1 cellular context compared by ENCODE assay signal in the genomic region with DNA sequence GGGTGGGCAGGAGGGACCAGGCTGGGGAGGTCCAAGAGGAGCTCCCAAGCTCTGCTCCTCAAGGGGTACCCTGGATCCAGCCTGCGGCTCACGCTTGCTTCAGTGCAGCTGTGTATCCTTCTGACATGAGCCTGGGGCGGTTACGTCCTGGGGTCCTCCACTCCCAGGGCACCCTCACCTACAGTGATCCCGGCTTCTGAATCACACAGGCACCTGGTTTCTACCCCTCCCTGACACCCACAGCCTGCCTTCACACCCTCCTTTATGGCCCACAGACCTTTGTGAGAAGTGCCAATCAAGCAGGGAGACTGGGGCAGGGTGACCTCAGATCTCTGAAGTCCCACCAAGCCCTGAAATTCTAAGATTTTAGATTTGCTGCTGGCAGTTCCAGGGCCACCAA.
TF ChIP-seq lines count a peak whose summit lies in the region.

No MANE protein-coding gene starts in this region.

TF ChIP-seq in K562, 482 proteins besides CTCF, POLR2A, EP300 and RAD21:
- TF ChIP-seq NR1H2 (CRISPR knock-in tag; IDR thresholded peaks at IDR 0.05) (no peak), U2AF1 (optimal IDR thresholded peaks at IDR 0.05; ENCODE audit: low read depth, low read length) (no peak), HINFP (tag; conservative IDR thresholded peaks at IDR 0.05; ENCODE audit: low read depth) (no peak), RBM39 (optimal IDR thresholded peaks at IDR 0.05; ENCODE audit: low read depth, low read length) (no peak), TFAP4 (CRISPR knock-in tag; IDR thresholded peaks at IDR 0.05; ENCODE audit: borderline replicate concordance) (no peak), GABPB2 (CRISPR knock-in tag; conservative IDR thresholded peaks at IDR 0.05) (no peak), ZBED1 (IDR thresholded peaks at IDR 0.05) (no peak), FOSL1 (tag; conservative IDR thresholded peaks at IDR 0.05) (no peak), RBM17 (IDR thresholded peaks at IDR 0.05; ENCODE audit: borderline replicate concordance, low read depth, low read length) (no peak), RBM15 (IDR thresholded peaks at IDR 0.05; ENCODE audit: insufficient read depth, low read length) (no peak), SRF (CRISPR knock-in tag; IDR thresholded peaks at IDR 0.05) (no peak), TRIM28 (IDR thresholded peaks at IDR 0.05) (no peak), SAP30 (IDR thresholded peaks at IDR 0.05; ENCODE audit: borderline replicate concordance, insufficient read depth, low read depth, low read length, poor library complexity, severe bottlenecking) (no peak), CREM (IDR thresholded peaks at IDR 0.05; ENCODE audit: low read depth) (no peak), TGIF2 (CRISPR knock-in tag; IDR thresholded peaks at IDR 0.05) (no peak), ZKSCAN1 (IDR thresholded peaks at IDR 0.05; ENCODE audit: low read depth, low read length) (no peak)
- TF ChIP-seq, protein P1, sequence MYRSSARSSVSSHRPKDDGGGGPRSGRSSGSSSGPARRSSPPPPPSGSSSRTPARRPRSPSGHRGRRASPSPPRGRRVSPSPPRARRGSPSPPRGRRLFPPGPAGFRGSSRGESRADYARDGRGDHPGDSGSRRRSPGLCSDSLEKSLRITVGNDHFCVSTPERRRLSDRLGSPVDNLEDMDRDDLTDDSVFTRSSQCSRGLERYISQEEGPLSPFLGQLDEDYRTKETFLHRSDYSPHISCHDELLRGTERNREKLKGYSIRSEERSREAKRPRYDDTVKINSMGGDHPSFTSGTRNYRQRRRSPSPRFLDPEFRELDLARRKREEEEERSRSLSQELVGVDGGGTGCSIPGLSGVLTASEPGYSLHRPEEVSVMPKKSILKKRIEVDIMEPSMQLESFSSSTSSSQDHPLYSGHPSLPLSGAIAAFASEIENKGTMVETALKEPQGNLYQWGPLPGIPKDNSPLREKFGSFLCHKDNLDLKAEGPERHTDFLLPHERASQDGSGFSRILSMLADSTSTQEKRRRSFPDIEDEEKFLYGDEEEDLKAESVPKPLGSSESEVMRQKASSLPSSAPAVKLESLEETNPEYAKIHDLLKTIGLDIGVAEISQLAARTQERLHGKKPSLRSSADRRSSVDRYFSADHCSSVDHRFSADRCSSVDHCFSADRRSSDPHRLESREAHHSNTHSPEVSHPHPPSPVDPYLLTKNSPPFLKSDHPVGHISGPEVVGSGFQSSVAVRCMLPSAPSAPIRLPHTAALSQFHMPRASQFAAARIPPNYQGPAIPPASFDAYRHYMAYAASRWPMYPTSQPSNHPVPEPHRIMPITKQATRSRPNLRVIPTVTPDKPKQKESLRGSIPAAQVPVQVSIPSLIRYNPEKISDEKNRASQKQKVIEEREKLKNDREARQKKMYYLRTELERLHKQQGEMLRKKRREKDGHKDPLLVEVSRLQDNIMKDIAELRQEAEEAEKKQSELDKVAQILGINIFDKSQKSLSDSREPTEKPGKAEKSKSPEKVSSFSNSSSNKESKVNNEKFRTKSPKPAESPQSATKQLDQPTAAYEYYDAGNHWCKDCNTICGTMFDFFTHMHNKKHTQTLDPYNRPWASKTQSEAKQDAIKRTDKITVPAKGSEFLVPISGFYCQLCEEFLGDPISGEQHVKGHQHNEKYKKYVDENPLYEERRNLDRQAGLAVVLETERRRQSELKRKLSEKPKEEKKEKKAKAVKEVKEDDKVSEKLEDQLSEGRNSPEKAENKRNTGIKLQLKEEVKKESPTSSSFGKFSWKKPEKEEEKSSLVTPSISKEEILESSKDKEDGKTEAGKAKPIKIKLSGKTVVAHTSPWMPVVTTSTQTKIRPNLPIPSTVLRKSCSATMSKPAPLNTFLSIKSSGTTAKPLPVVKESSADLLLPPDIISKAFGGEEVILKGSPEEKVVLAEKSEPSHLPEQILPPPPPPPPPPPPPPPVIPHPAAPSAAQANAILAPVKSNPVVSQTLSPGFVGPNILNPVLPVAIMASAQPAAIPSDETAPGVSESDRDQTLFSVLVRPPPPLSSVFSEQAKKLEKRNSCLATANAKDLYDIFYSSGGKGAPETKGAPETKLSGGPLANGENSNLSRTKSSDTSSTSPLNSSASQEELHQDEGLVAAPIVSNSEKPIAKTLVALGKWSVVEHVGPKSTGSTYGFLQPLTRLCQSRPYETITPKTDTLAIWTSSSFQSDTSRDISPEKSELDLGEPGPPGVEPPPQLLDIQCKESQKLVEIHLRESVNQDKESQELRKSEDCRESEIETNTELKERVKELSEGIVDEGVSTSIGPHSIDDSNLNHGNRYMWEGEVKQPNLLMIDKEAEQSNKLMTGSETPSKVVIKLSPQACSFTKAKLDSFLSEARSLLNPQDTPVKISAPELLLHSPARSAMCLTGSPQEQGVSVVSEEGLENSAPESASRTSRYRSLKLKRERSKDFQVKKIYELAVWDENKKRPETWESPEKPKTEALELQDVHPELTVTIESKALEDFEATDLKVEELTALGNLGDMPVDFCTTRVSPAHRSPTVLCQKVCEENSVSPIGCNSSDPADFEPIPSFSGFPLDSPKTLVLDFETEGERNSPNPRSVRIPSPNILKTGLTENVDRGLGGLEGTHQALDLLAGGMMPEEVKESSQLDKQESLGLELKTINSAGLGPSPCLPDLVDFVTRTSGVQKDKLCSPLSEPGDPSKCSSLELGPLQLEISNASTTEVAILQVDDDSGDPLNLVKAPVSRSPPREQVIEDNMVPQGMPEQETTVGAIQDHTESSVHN (IDR thresholded peaks at IDR 0.05; ENCODE audit: borderline replicate concordance in 1 of 2, low read depth in 1 of 2), result no peak
